Comparison of ENCODE assay signal across 14 cellular contexts in the genomic region with DNA sequence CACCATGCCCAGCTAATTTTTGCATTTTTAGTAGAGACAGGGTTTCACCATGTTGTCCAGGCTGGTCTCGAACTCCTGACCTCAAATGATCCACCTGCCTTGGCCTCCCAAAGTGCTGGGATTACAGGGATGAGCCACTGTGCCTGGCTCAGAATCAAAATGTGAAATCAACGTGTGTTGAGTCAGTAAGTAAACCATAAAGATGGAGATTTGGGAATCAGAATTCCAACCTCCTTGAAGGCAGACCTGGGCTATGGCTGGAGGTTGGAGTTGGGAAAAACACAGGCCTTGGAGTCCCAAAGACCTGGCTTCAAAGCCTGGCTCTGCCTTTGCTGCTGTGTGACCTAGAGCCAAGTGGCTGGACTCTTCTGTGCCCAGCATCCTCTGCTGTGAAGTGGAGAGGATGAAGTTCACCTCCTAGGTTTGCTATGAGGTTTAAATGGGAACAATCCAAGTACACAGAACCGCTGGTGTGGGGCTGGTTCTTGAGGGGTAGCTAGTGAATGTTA. TPM values are rescaled to one million over a fixed set of nuclear protein-coding genes. Genes with fewer than 3 reads are reported as not detected.
DNase-seq lines count a peak whose midpoint lies in the region; ATAC-seq and TF ChIP-seq lines count a peak whose summit lies in the region.
"Had no signal": no experiment of that assay in that cellular context is flagged by ENCODE, and none has a peak within 500 bp of the region (broad histone marks: within the 10 kb centered on the region; RNA-seq: fewer than 3 reads in every experiment).

No MANE protein-coding gene starts in this region.

- POLR2A ChIA-PET in T-cell (lab: Charles Lee), result interaction anchor here in 1 of 2 donors (0.7 kb wide), 1 partner anchor 971 kb away, joined by 3 read pairs; no protein-coding TSS in a partner anchor

- H3K4me3 Mint-ChIP-seq in T-cell, result no peak overlapping the region
- H3K4me3 Mint-ChIP-seq: CD4-positive, alpha-beta T cell had no signal

- H3K27ac ChIP-seq in VCaP, result peak overlapping the region; percentile 94
- peak overlapping the region; percentile 39 for H3K27ac ChIP-seq in right cardiac atrium (ENCODE audit: low read length)
- H3K27ac ChIP-seq in neutrophil, result peak overlapping the region; percentile 92
- peak overlapping the region; percentile 44 for H3K27ac ChIP-seq in thymus (ENCODE audit: low read depth)
- H3K27ac ChIP-seq: foreskin keratinocyte had no signal

- H3K27me3 Mint-ChIP-seq in T-cell, result peaks cover 0 to 9% of the 10 kb centered on the region in 2 donors
- H3K27me3 Mint-ChIP-seq: CD4-positive, alpha-beta T cell had no signal

- DNase-seq in right cardiac atrium, result no peak
- DNase-seq in activated naive CD4-positive, alpha-beta T cell (lab: John Stamatoyannopoulos, UW), result no peak
- no peak for DNase-seq in T-cell
- no peak for DNase-seq in medulla oblongata (ENCODE audit: extremely low spot score)
- DNase-seq in middle frontal gyrus (ENCODE audit: extremely low spot score, low spot score), result no peak
- DNase-seq: activated CD8-positive, alpha-beta memory T cell treated with anti-CD3 and anti-CD28 coated beads for 24 hours; CD4-positive, alpha-beta T cell; effector memory CD4-positive, alpha-beta T cell; foreskin keratinocyte; NCI-H446 had no signal

- CTCF ChIA-PET in T-cell (lab: Charles Lee), result no interaction called here

- H3K27me3 ChIP-seq in right cardiac atrium (ENCODE audit: control insufficient read depth, insufficient read depth), result no peaks in the 10 kb centered on the region
- H3K27me3 ChIP-seq in neutrophil, result no peaks in the 10 kb centered on the region
- no peaks in the 10 kb centered on the region for H3K27me3 ChIP-seq in thymus (ENCODE audit: control insufficient read depth, insufficient read depth)
- H3K27me3 ChIP-seq: foreskin keratinocyte had no signal

- H3K4me3 ChIP-seq in right cardiac atrium (ENCODE audit: low read length) (no peak overlapping the region), neutrophil (ENCODE audit: low read depth in 1 of 2, low read length in 1 of 2) (peak overlapping the region in 1 of 2 experiments; percentile 12), thymus (ENCODE audit: low read length) (no peak overlapping the region)

- no peaks in the 10 kb centered on the region for H3K36me3 ChIP-seq in neutrophil
- no peaks in the 10 kb centered on the region for H3K36me3 ChIP-seq in thymus (ENCODE audit: control insufficient read depth, insufficient read depth)

- no peak overlapping the region for H3K27ac Mint-ChIP-seq in T-cell
- H3K27ac Mint-ChIP-seq: CD4-positive, alpha-beta T cell had no signal

- peaks cover 2% of the 10 kb centered on the region for H3K36me3 Mint-ChIP-seq in T-cell

- ATAC-seq in right cardiac atrium, result no peak
- no peak for ATAC-seq in T-cell (replicated peaks in 1 of 4)
- ATAC-seq: foreskin keratinocyte, HCT116 had no signal

- no peak for TF ChIP-seq CTCF in VCaP (conservative IDR thresholded peaks at IDR 0.05)
- no peak for TF ChIP-seq CTCF in neutrophil (IDR thresholded peaks at IDR 0.05)

- peaks cover 0 to 7% (median 6%) of the 10 kb centered on the region in 3 donors for H3K4me1 Mint-ChIP-seq in T-cell

- H3K4me1 ChIP-seq in right cardiac atrium (ENCODE audit: control insufficient read depth, insufficient read depth, low read length) (peaks cover 28% of the 10 kb centered on the region), neutrophil (ENCODE audit: control insufficient read depth in 1 of 2, insufficient read depth in 1 of 2, low read depth in 1 of 2, low read length in 1 of 2) (peaks cover 57 to 59% of the 10 kb centered on the region in 2 experiments), thymus (ENCODE audit: control insufficient read depth, insufficient read depth, low read length) (no peaks in the 10 kb centered on the region)

- 69% methylated on average over 3 of the region's 3 CpGs for WGBS in right cardiac atrium
- 99% methylated on average over 3 of the region's 3 CpGs for WGBS in thymus

- intact Hi-C loops in right cardiac atrium (cut with DNase I), result no loop called here

- H3K9me3 Mint-ChIP-seq in T-cell, result no peaks in the 10 kb centered on the region
- H3K9me3 Mint-ChIP-seq: CD4-positive, alpha-beta T cell had no signal

- H3K9me3 ChIP-seq in right cardiac atrium (ENCODE audit: control insufficient read depth, low read length) (no peaks in the 10 kb centered on the region), neutrophil (no peaks in the 10 kb centered on the region), thymus (ENCODE audit: control insufficient read depth) (peaks cover 2% of the 10 kb centered on the region)

RNA-seq across cellular contexts. Expression of a gene that starts 10.2 kb away (rescaled TPM):
- total RNA-seq in right cardiac atrium (100 to 1,000 TPM; 307 to 423 (median 349) TPM), T-cell (1 to 10 TPM; 1.3 to 3.5 (median 2.5) TPM)
- polyA plus RNA-seq in right cardiac atrium (284 TPM), thymus (43.9 TPM)

Comparison
In these comparisons a context has a peak if more than half of its experiments do, and no peak if none do; other contexts are left out.
1. H3K27ac ChIP-seq: peak in every context shown above with its lines; median percentile 94 in VCaP; 92 in neutrophil; 44 in thymus; 39 in right cardiac atrium.
2. RNA of a gene that starts 10.2 kb away (total RNA-seq): 307 to 423 TPM in right cardiac atrium; 1.3 to 3.5 TPM in T-cell; every median in the first group is over 10 times any median in the second.